Comparison of ENCODE assay signal across 29 cellular contexts in genomic region chr18:77935342-77935741, GRCh38.
"Had no signal": no experiment of that assay in that cellular context is flagged by ENCODE, and none has a peak within 500 bp of the region (broad histone marks: within the 10 kb centered on the region; RNA-seq: fewer than 3 reads in every experiment).

No MANE protein-coding gene starts in this region.

- FAIRE-seq: urothelium cell line had no signal

- H3K27ac Mint-ChIP-seq: stimulated activated effector memory CD8-positive, alpha-beta T cell treated with anti-CD3 and anti-CD28 coated beads, Interleukin-12 subunit alpha, Interleukin-12 subunit beta, amount 100 ng/mL, for 72 hours; stimulated activated memory B cell treated with anti-CD40 and anti-IgM and Interleukin-4, amounts not matched to agents 10 μg/mL and 1 μg/mL and 100 μg/mL, for 72 hours; stimulated activated naive B cell treated with anti-CD40 and anti-IgM and Interleukin-4, amounts not matched to agents 10 μg/mL and 1 μg/mL and 100 μg/mL, for 72 hours; stimulated activated naive CD8-positive, alpha-beta T cell treated with anti-CD3 and anti-CD28 coated beads, Interleukin-15, amount 100 ng/mL, for 72 hours; stimulated activated naive CD8-positive, alpha-beta T cell treated with anti-CD3 and anti-CD28 coated beads, Interleukin-15, Interleukin-2, amounts not matched to agents 100 ng/mL and 50 ng/mL, for 24 hours; type B pancreatic cell had no signal

- H3K36me3 Mint-ChIP-seq: stimulated activated effector memory CD8-positive, alpha-beta T cell treated with anti-CD3 and anti-CD28 coated beads, Interleukin-12 subunit alpha, Interleukin-12 subunit beta, amount 100 ng/mL, for 72 hours; stimulated activated memory B cell treated with anti-CD40 and anti-IgM and Interleukin-4, amounts not matched to agents 10 μg/mL and 1 μg/mL and 100 μg/mL, for 72 hours; stimulated activated naive B cell treated with anti-CD40 and anti-IgM and Interleukin-4, amounts not matched to agents 10 μg/mL and 1 μg/mL and 100 μg/mL, for 72 hours; type B pancreatic cell had no signal

- H3K4me1 Mint-ChIP-seq: stimulated activated effector memory CD8-positive, alpha-beta T cell treated with anti-CD3 and anti-CD28 coated beads, Interleukin-12 subunit alpha, Interleukin-12 subunit beta, amount 100 ng/mL, for 72 hours; stimulated activated memory B cell treated with anti-CD40 and anti-IgM and Interleukin-4, amounts not matched to agents 10 μg/mL and 1 μg/mL and 100 μg/mL, for 72 hours; stimulated activated naive B cell treated with anti-CD40 and anti-IgM and Interleukin-4, amounts not matched to agents 10 μg/mL and 1 μg/mL and 100 μg/mL, for 72 hours; stimulated activated naive CD8-positive, alpha-beta T cell treated with anti-CD3 and anti-CD28 coated beads, Interleukin-15, amount 100 ng/mL, for 72 hours had no signal

- H3K27ac ChIP-seq: stomach, suprapubic skin, testis, thoracic aorta, thyroid gland, tibial artery, tibial nerve, transverse colon, upper lobe of left lung, upper lobe of right lung, uterus, vagina had no signal

- H3K4me1 ChIP-seq: stomach, suprapubic skin, testis, thyroid gland, tibial artery, tibial nerve, transverse colon, upper lobe of left lung, upper lobe of right lung, uterus, vagina had no signal

- ATAC-seq: stimulated activated effector memory CD8-positive, alpha-beta T cell treated with anti-CD3 and anti-CD28 coated beads, Interleukin-12 subunit alpha, Interleukin-12 subunit beta, amount 100 ng/mL, for 72 hours; stimulated activated memory B cell treated with anti-CD40 and anti-IgM and Interleukin-4, amounts not matched to agents 10 μg/mL and 1 μg/mL and 100 μg/mL, for 72 hours; stimulated activated naive B cell treated with anti-CD40 and anti-IgM and Interleukin-4, amounts not matched to agents 10 μg/mL and 1 μg/mL and 100 μg/mL, for 72 hours; stimulated activated naive CD8-positive, alpha-beta T cell treated with anti-CD3 and anti-CD28 coated beads, Interleukin-15, amount 100 ng/mL, for 72 hours; stimulated activated naive CD8-positive, alpha-beta T cell treated with anti-CD3 and anti-CD28 coated beads, Interleukin-15, Interleukin-2, amounts not matched to agents 100 U/mL and 50 U/mL, for 24 hours; upper lobe of right lung had no signal

- H3K4me3 ChIP-seq: stomach, suprapubic skin, testis, thoracic aorta, thyroid gland, tibial artery, tibial nerve, transverse colon, upper lobe of left lung, upper lobe of right lung, uterus, vagina had no signal

- H3K4me3 Mint-ChIP-seq: stimulated activated effector memory CD8-positive, alpha-beta T cell treated with anti-CD3 and anti-CD28 coated beads, Interleukin-12 subunit alpha, Interleukin-12 subunit beta, amount 100 ng/mL, for 72 hours; stimulated activated memory B cell treated with anti-CD40 and anti-IgM and Interleukin-4, amounts not matched to agents 10 μg/mL and 1 μg/mL and 100 μg/mL, for 72 hours; stimulated activated naive B cell treated with anti-CD40 and anti-IgM and Interleukin-4, amounts not matched to agents 10 μg/mL and 1 μg/mL and 100 μg/mL, for 72 hours; stimulated activated naive CD8-positive, alpha-beta T cell treated with anti-CD3 and anti-CD28 coated beads, Interleukin-15, amount 100 ng/mL, for 72 hours; stimulated activated naive CD8-positive, alpha-beta T cell treated with anti-CD3 and anti-CD28 coated beads, Interleukin-15, Interleukin-2, amounts not matched to agents 100 ng/mL and 50 ng/mL, for 24 hours; type B pancreatic cell had no signal

- H3K9me3 ChIP-seq: suprapubic skin, testis, thoracic aorta, thyroid gland, tibial artery, upper lobe of left lung, upper lobe of right lung, uterus had no signal

- DNase-seq: stimulated activated CD4-positive, alpha-beta T cell treated with anti-CD3 and anti-CD28 coated beads, Interleukin-2, amount 100 ng/mL, for 48 hours; stimulated activated CD4-positive, alpha-beta T cell treated with anti-CD3 and anti-CD28 coated beads, Interleukin-4, amount 100 ng/mL, for 1 hour; stimulated activated CD4-positive, alpha-beta T cell treated with anti-CD3 and anti-CD28 coated beads, Interleukin-4, amount 100 ng/mL, for 24 hours; stimulated activated CD4-positive, alpha-beta T cell treated with anti-CD3 and anti-CD28 coated beads, Interleukin-4, amount 100 ng/mL, for 4 hours; stimulated activated CD8-positive, alpha-beta memory T cell treated with anti-CD3 and anti-CD28 coated beads, Interleukin-4, amount 100 ng/mL, for 48 hours; stimulated activated naive B cell treated with anti-CD40 and anti-IgM and Interleukin-4, amounts not matched to agents 10 μg/mL and 1 μg/mL and 100 μg/mL, for 72 hours; stimulated activated naive CD4-positive, alpha-beta T cell; stimulated activated naive CD4-positive, alpha-beta T cell treated with Interleukin-2 at 50 U/mL for 16 hours; stimulated activated naive CD8-positive, alpha-beta T cell treated with anti-CD3 and anti-CD28 coated beads, Interleukin-15, amount 100 ng/mL, for 72 hours; stimulated activated naive CD8-positive, alpha-beta T cell treated with anti-CD3 and anti-CD28 coated beads, Interleukin-15, Interleukin-2, amounts not matched to agents 100 U/mL and 50 U/mL, for 24 hours; stomach; substantia nigra; testis; thyroid gland; tibial artery; transverse colon; trophoblast cell; upper lobe of left lung; upper lobe of right lung; uterus had no signal

- H3K36me3 ChIP-seq: stomach, suprapubic skin, thoracic aorta, thyroid gland, tibial artery, tibial nerve, transverse colon, upper lobe of left lung, upper lobe of right lung, uterus, vagina had no signal

- H3K9me3 Mint-ChIP-seq: type B pancreatic cell had no signal

- H3K27me3 ChIP-seq: stomach, testis, thyroid gland, tibial artery, tibial nerve, transverse colon, upper lobe of left lung, upper lobe of right lung, uterus, vagina had no signal

- H3K27me3 Mint-ChIP-seq: stimulated activated memory B cell treated with anti-CD40 and anti-IgM and Interleukin-4, amounts not matched to agents 10 μg/mL and 1 μg/mL and 100 μg/mL, for 72 hours; stimulated activated naive B cell treated with anti-CD40 and anti-IgM and Interleukin-4, amounts not matched to agents 10 μg/mL and 1 μg/mL and 100 μg/mL, for 72 hours; stimulated activated naive CD8-positive, alpha-beta T cell treated with anti-CD3 and anti-CD28 coated beads, Interleukin-15, amount 100 ng/mL, for 72 hours; stimulated activated naive CD8-positive, alpha-beta T cell treated with anti-CD3 and anti-CD28 coated beads, Interleukin-15, Interleukin-2, amounts not matched to agents 100 ng/mL and 50 ng/mL, for 24 hours; type B pancreatic cell had no signal
